17 cellular contexts compared by ENCODE assay signal in the genomic region with DNA sequence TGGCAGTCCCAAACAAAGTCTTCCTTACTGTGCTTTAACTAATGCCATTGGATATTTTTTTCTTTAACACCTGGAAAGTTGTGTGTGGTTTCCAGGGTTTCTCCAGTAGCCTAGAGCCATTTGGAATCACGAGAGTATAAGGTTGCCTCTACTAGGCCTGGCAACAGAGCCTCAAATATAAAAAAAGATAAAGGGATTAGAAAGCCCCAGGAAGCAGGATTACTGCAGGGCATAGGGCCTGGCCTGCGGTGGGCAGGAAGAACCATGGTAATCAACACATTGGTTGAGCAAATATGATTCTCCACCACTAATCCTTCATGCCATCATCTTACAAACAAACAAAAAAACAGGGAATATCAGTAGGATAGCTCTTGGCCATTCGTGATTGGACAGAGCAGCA.
"Had no signal": no experiment of that assay in that cellular context is flagged by ENCODE, and none has a peak within 500 bp of the region (broad histone marks: within the 10 kb centered on the region; RNA-seq: fewer than 3 reads in every experiment).

No MANE protein-coding gene starts in this region.

- H3K36me3 ChIP-seq: neutrophil, right lobe of liver, tibial nerve, upper lobe of right lung had no signal

- H3K27me3 ChIP-seq: neutrophil, right lobe of liver, testis, tibial nerve, upper lobe of right lung had no signal

- H3K27ac ChIP-seq: coronary artery, neutrophil, psoas muscle, right lobe of liver, testis, tibial nerve, upper lobe of right lung had no signal

- H3K4me1 Mint-ChIP-seq: stimulated activated memory B cell treated with anti-CD40 and anti-IgM and Interleukin-4, amounts not matched to agents 10 μg/mL and 1 μg/mL and 100 μg/mL, for 72 hours had no signal

- H3K4me3 Mint-ChIP-seq: naive thymus-derived CD4-positive, alpha-beta T cell; stimulated activated memory B cell treated with anti-CD40 and anti-IgM and Interleukin-4, amounts not matched to agents 10 μg/mL and 1 μg/mL and 100 μg/mL, for 72 hours; stimulated activated naive CD8-positive, alpha-beta T cell treated with anti-CD3 and anti-CD28 coated beads, Interleukin-15, Interleukin-2, amounts not matched to agents 100 ng/mL and 50 ng/mL, for 24 hours had no signal

- H3K36me3 Mint-ChIP-seq: naive thymus-derived CD4-positive, alpha-beta T cell; stimulated activated memory B cell treated with anti-CD40 and anti-IgM and Interleukin-4, amounts not matched to agents 10 μg/mL and 1 μg/mL and 100 μg/mL, for 72 hours had no signal

- H3K4me1 ChIP-seq: psoas muscle, right lobe of liver, testis, tibial nerve, upper lobe of right lung had no signal

- H3K9me3 Mint-ChIP-seq: stimulated activated naive CD8-positive, alpha-beta T cell treated with anti-CD3 and anti-CD28 coated beads, Interleukin-15, Interleukin-2, amounts not matched to agents 100 ng/mL and 50 ng/mL, for 24 hours had no signal

- DNase-seq: effector CD4-positive, alpha-beta T cell; foreskin melanocyte; head of caudate nucleus; hippocampal formation; left colon; naive thymus-derived CD4-positive, alpha-beta T cell; psoas muscle; retina; right lobe of liver; stimulated activated CD4-positive, alpha-beta T cell treated with anti-CD3 and anti-CD28 coated beads, Interleukin-4, amount 100 ng/mL, for 1 hour; testis; upper lobe of right lung had no signal

- ATAC-seq: left colon; naive thymus-derived CD4-positive, alpha-beta T cell; psoas muscle; right lobe of liver; upper lobe of right lung had no signal

- H3K9me3 ChIP-seq: neutrophil, right lobe of liver, testis, upper lobe of right lung had no signal

- H3K27ac Mint-ChIP-seq: naive thymus-derived CD4-positive, alpha-beta T cell; stimulated activated memory B cell treated with anti-CD40 and anti-IgM and Interleukin-4, amounts not matched to agents 10 μg/mL and 1 μg/mL and 100 μg/mL, for 72 hours; stimulated activated naive CD8-positive, alpha-beta T cell treated with anti-CD3 and anti-CD28 coated beads, Interleukin-15, Interleukin-2, amounts not matched to agents 100 ng/mL and 50 ng/mL, for 24 hours had no signal

- H3K4me3 ChIP-seq: coronary artery, psoas muscle, right lobe of liver, testis, tibial nerve, upper lobe of right lung had no signal
